ENCODE assay signal across 16 cellular contexts in genomic region chr9:21611896-21612295, GRCh38.
DNase-seq lines count a peak whose midpoint lies in the region; ATAC-seq and TF ChIP-seq lines count a peak whose summit lies in the region.
"Had no signal": no experiment of that assay in that cellular context is flagged by ENCODE, and none has a peak within 500 bp of the region (broad histone marks: within the 10 kb centered on the region; RNA-seq: fewer than 3 reads in every experiment).

No MANE protein-coding gene starts in this region.

- H4K91ac ChIP-seq in neuronal stem cell (ENCODE audit: low read depth, low read length, poor library complexity): no peak overlapping the region

- no peak overlapping the region for H3K4ac ChIP-seq in neuronal stem cell (ENCODE audit: low read length)

- H3K36me3 Mint-ChIP-seq in activated CD4-positive, alpha-beta T cell treated with anti-CD3 and anti-CD28 coated beads, Interleukin-2, amount 10 ng/mL, durations not matched to agents 24 days and 14 days (ENCODE audit: low read depth): no peaks in the 10 kb centered on the region
- H3K36me3 Mint-ChIP-seq in mesothelial cell of epicardium: no peaks in the 10 kb centered on the region
- H3K36me3 Mint-ChIP-seq: CD14-positive monocyte had no signal

- TF ChIP-seq CTCF in PC-3 (conservative IDR thresholded peaks at IDR 0.05; ENCODE audit: low read depth, low read length) (no peak), SK-N-SH (IDR thresholded peaks at IDR 0.05) (no peak), mesothelial cell of epicardium (IDR thresholded peaks at IDR 0.05; ENCODE audit: unreplicated experiment) (no peak)

- H2AFZ ChIP-seq in PC-3 (ENCODE audit: low read length): no peak overlapping the region
- no peak overlapping the region for H2AFZ ChIP-seq in SK-N-SH (ENCODE audit: low read depth)
- H2AFZ ChIP-seq in neuronal stem cell (ENCODE audit: low read length): no peak overlapping the region

- 21% methylated on average over 1 of the region's 1 CpG for WGBS in SK-N-SH (ENCODE audit: low lambda C conversion rate)
- WGBS in neuronal stem cell (ENCODE audit: extremely low coverage in 2 of 2, insufficient read length in 2 of 2, insufficient replicate concordance in 1 of 2), 2 donors: no CpG with 5 or more reads among the region's 1 CpG

- no peak overlapping the region for H2BK5ac ChIP-seq in neuronal stem cell (ENCODE audit: low read length)

- intact Hi-C loops in PC-3 (cut with micrococcal nuclease): loop anchor here (5.0 kb wide), 1 partner anchor 35 kb away; no protein-coding TSS in a partner anchor
- intact Hi-C loops in activated CD4-positive, alpha-beta T cell treated with anti-CD3 and anti-CD28 coated beads, Interleukin-2, amount 10 ng/mL, durations not matched to agents 24 days and 14 days (cut with micrococcal nuclease): loop anchor here (1.0 to 5.0 kb wide), 3 partner anchors 21 to 150 kb away; no protein-coding TSS in a partner anchor

- H3K9me2 ChIP-seq in PC-3 (replicated peaks; ENCODE audit: low read length) (no peaks in the 10 kb centered on the region), SK-N-SH (no peaks in the 10 kb centered on the region)

- H3K18ac ChIP-seq in neuronal stem cell (ENCODE audit: low read length): no peak overlapping the region

- DNase-seq in PC-3 (peak; percentile 75), SHP77 (lab: John Stamatoyannopoulos, UW) (no peak), SK-N-SH (no peak), neuronal stem cell (ENCODE audit: low spot score) (no peak), mesothelial cell of epicardium (ENCODE audit: low spot score in 2 of 2, unreplicated experiment in 2 of 2) (no peak)
- DNase-seq in activated CD4-positive, alpha-beta T cell treated with anti-CD3 and anti-CD28 coated beads, Interleukin-2, amount 10 ng/mL, durations not matched to agents 24 days and 14 days: peak; percentile 75
- DNase-seq in activated naive CD8-positive, alpha-beta T cell treated with anti-CD3 and anti-CD28 coated beads, Interleukin-2, amount 50 U/mL, for 16 hours (ENCODE audit: low read depth, low spot score): peak; percentile 30
- DNase-seq in stimulated activated CD4-positive, alpha-beta T cell treated with anti-CD3 and anti-CD28 coated beads, Interleukin-2, amount 100 ng/mL, for 4 hours (ENCODE audit: low read depth): peak; percentile 36
- DNase-seq: caudate nucleus, head of caudate nucleus, kidney glomerular epithelial cell, NCI-H1417, NCI-H510A, T-helper 9 cell, testis had no signal

- H3K27ac ChIP-seq in PC-3 (ENCODE audit: low read length) (peak overlapping the region; percentile 74), SK-N-SH (ENCODE audit: low read depth in 2 of 2, low read length in 1 of 2) (no peak overlapping the region), neuronal stem cell (replicated peaks; ENCODE audit: low read length) (no peak overlapping the region)
- H3K27ac ChIP-seq: testis had no signal

- H3K23ac ChIP-seq in neuronal stem cell (ENCODE audit: low read depth, low read length, poor library complexity): no peak overlapping the region

- H3K36me3 ChIP-seq in PC-3 (ENCODE audit: low read depth, low read length): no peaks in the 10 kb centered on the region
- no peaks in the 10 kb centered on the region for H3K36me3 ChIP-seq in SK-N-SH (replicated peaks in 1 of 2; ENCODE audit: control insufficient read depth in 1 of 2, insufficient read depth in 2 of 2, low read length in 1 of 2)
- H3K36me3 ChIP-seq in neuronal stem cell (replicated peaks in 1 of 2; ENCODE audit: control insufficient read depth in 2 of 2, insufficient read depth in 2 of 2, low read length in 2 of 2): no peaks in the 10 kb centered on the region

- BruUV-seq in PC-3 (replicated peaks; lab: Mats Ljungman, UMichigan): no TSS peak

- peaks cover 1% of the 10 kb centered on the region for H3K9me3 Mint-ChIP-seq in activated CD4-positive, alpha-beta T cell treated with anti-CD3 and anti-CD28 coated beads, Interleukin-2, amount 10 ng/mL, durations not matched to agents 24 days and 14 days
- H3K9me3 Mint-ChIP-seq in mesothelial cell of epicardium: no peaks in the 10 kb centered on the region
- H3K9me3 Mint-ChIP-seq: CD14-positive monocyte had no signal

- H3K14ac ChIP-seq in neuronal stem cell (ENCODE audit: low read length): no peak overlapping the region

- H2BK120ac ChIP-seq in neuronal stem cell (ENCODE audit: low read depth, low read length): no peak overlapping the region

- H3K27me3 ChIP-seq in PC-3 (ENCODE audit: low read length) (no peaks in the 10 kb centered on the region), SK-N-SH (ENCODE audit: insufficient read depth) (peaks cover 36% of the 10 kb centered on the region), neuronal stem cell (ENCODE audit: control insufficient read depth in 3 of 3, insufficient read depth in 3 of 3, low read depth in 1 of 3, low read length in 3 of 3) (no peaks in the 10 kb centered on the region)
- H3K27me3 ChIP-seq: testis had no signal

- H2BK15ac ChIP-seq in neuronal stem cell (ENCODE audit: low read length): no peak overlapping the region

- peak overlapping the region; percentile 8 for H3K4me3 Mint-ChIP-seq in activated CD4-positive, alpha-beta T cell treated with anti-CD3 and anti-CD28 coated beads, Interleukin-2, amount 10 ng/mL, durations not matched to agents 24 days and 14 days
- H3K4me3 Mint-ChIP-seq in mesothelial cell of epicardium: no peak overlapping the region

- CTCF ChIA-PET in PC-3 (lab: Charles Lee): interaction anchor here (0.6 kb wide), 1 partner anchor 61 kb away, joined by 3 read pairs; no protein-coding TSS in a partner anchor
- CTCF ChIA-PET in SK-N-SH (lab: Yijun Ruan, JAX): no interaction called here

- H3K4me1 Mint-ChIP-seq in activated CD4-positive, alpha-beta T cell treated with anti-CD3 and anti-CD28 coated beads, Interleukin-2, amount 10 ng/mL, durations not matched to agents 24 days and 14 days: peaks cover 28% of the 10 kb centered on the region
- H3K4me1 Mint-ChIP-seq in mesothelial cell of epicardium: peaks cover 13% of the 10 kb centered on the region
- H3K4me1 Mint-ChIP-seq: CD14-positive monocyte had no signal

- peak overlapping the region; percentile 70 for H3K4me2 ChIP-seq in PC-3 (ENCODE audit: low read length)
- H3K4me2 ChIP-seq in SK-N-SH: no peak overlapping the region
- H3K4me2 ChIP-seq in neuronal stem cell (ENCODE audit: insufficient read depth, low read length, poor library complexity, severe bottlenecking): no peak overlapping the region

- ATAC-seq in PC-3: peak; percentile 59

- H3F3A ChIP-seq in PC-3 (ENCODE audit: low read length, unreplicated experiment) (peaks cover 8% of the 10 kb centered on the region), SK-N-SH (replicated peaks; ENCODE audit: insufficient read depth) (no peaks in the 10 kb centered on the region)

- H2BK12ac ChIP-seq in neuronal stem cell (ENCODE audit: low read length): no peak overlapping the region

- no peaks in the 10 kb centered on the region for H3K9me3 ChIP-seq in PC-3 (ENCODE audit: low read length)
- H3K9me3 ChIP-seq in SK-N-SH: no peaks in the 10 kb centered on the region
- no peaks in the 10 kb centered on the region for H3K9me3 ChIP-seq in neuronal stem cell (replicated peaks in 1 of 2; ENCODE audit: control insufficient read depth in 2 of 2, insufficient read depth in 1 of 2, low read depth in 1 of 2, low read length in 2 of 2)
- H3K9me3 ChIP-seq: testis had no signal

- no peaks in the 10 kb centered on the region for H3K79me2 ChIP-seq in PC-3 (ENCODE audit: low read length)
- H3K79me2 ChIP-seq in SK-N-SH (ENCODE audit: insufficient read depth): no peaks in the 10 kb centered on the region

- H4K8ac ChIP-seq in neuronal stem cell (ENCODE audit: low read depth, low read length): no peak overlapping the region

- no peaks in the 10 kb centered on the region for H4K20me1 ChIP-seq in PC-3 (ENCODE audit: low read length)
- H4K20me1 ChIP-seq in SK-N-SH (ENCODE audit: insufficient read depth): no peaks in the 10 kb centered on the region

- peak overlapping the region; percentile 17 for H3K27ac Mint-ChIP-seq in activated CD4-positive, alpha-beta T cell treated with anti-CD3 and anti-CD28 coated beads, Interleukin-2, amount 10 ng/mL, durations not matched to agents 24 days and 14 days
- H3K27ac Mint-ChIP-seq in mesothelial cell of epicardium: no peak overlapping the region
- H3K27ac Mint-ChIP-seq: CD14-positive monocyte had no signal

- no peak for TF ChIP-seq RAD21 in SK-N-SH (IDR thresholded peaks at IDR 0.05; ENCODE audit: low read length)

- no peaks in the 10 kb centered on the region for H3K79me1 ChIP-seq in neuronal stem cell (ENCODE audit: low read depth, low read length)

- TF ChIP-seq EP300 in SK-N-SH (IDR thresholded peaks at IDR 0.05; ENCODE audit: borderline replicate concordance in 1 of 2, low read depth in 1 of 2, low read length in 1 of 2): no peak

- H3K4me3 ChIP-seq in PC-3 (ENCODE audit: low read length) (peak overlapping the region; percentile 16; the same call in 1 of the 2 replicates), SK-N-SH (ENCODE audit: low read depth in 2 of 2, low read length in 1 of 2) (no peak overlapping the region), neuronal stem cell (ENCODE audit: low read length in 2 of 2) (no peak overlapping the region)
- H3K4me3 ChIP-seq: testis had no signal

- H2AK5ac ChIP-seq in neuronal stem cell (ENCODE audit: low read depth, low read length): no peak overlapping the region

- peaks cover 58% of the 10 kb centered on the region for H3K4me1 ChIP-seq in PC-3 (ENCODE audit: insufficient read depth, low read length)
- no peaks in the 10 kb centered on the region for H3K4me1 ChIP-seq in SK-N-SH (ENCODE audit: control insufficient read depth in 1 of 2, insufficient read depth in 2 of 2, low read depth in 1 of 2, low read length in 1 of 2)
- no peaks in the 10 kb centered on the region for H3K4me1 ChIP-seq in neuronal stem cell (ENCODE audit: control insufficient read depth in 2 of 2, insufficient read depth in 1 of 2, low read depth in 1 of 2, low read length in 2 of 2)
- H3K4me1 ChIP-seq: testis had no signal

- H3K9ac ChIP-seq in PC-3 (ENCODE audit: low read length) (peak overlapping the region; percentile 26), SK-N-SH (no peak overlapping the region), neuronal stem cell (ENCODE audit: low read depth, low read length, poor library complexity) (no peak overlapping the region)

- POLR2A ChIA-PET in PC-3 (lab: Charles Lee; ENCODE audit: unreplicated experiment): no interaction called here
- POLR2A ChIA-PET in SK-N-SH (lab: Yijun Ruan, JAX): no interaction called here

- no peaks in the 10 kb centered on the region for H3K27me3 Mint-ChIP-seq in activated CD4-positive, alpha-beta T cell treated with anti-CD3 and anti-CD28 coated beads, Interleukin-2, amount 10 ng/mL, durations not matched to agents 24 days and 14 days
- H3K27me3 Mint-ChIP-seq in mesothelial cell of epicardium (ENCODE audit: low read depth): no peaks in the 10 kb centered on the region

TF ChIP-seq in SK-N-SH, 30 proteins besides CTCF, POLR2A, EP300 and RAD21:
- TF ChIP-seq POLR2AphosphoS5 (IDR thresholded peaks at IDR 0.05; ENCODE audit: low read depth, low read length): no peak

Comparison
In these comparisons a context has a peak if more than half of its experiments do, and no peak if none do; other contexts are left out.
1. DNase-seq: peak in PC-3 (single experiment), activated CD4-positive, alpha-beta T cell treated with anti-CD3 and anti-CD28 coated beads, Interleukin-2, amount 10 ng/mL, durations not matched to agents 24 days and 14 days (single experiment), activated naive CD8-positive, alpha-beta T cell treated with anti-CD3 and anti-CD28 coated beads, Interleukin-2, amount 50 U/mL, for 16 hours (single experiment) and stimulated activated CD4-positive, alpha-beta T cell treated with anti-CD3 and anti-CD28 coated beads, Interleukin-2, amount 100 ng/mL, for 4 hours (single experiment); none in SHP77 (0 of 2), SK-N-SH (single experiment), neuronal stem cell (single experiment) and mesothelial cell of epicardium (0 of 2).